9 cellular contexts compared by ENCODE assay signal in genomic region chr14:104973215-104974145, GRCh38. TPM values are rescaled to one million over a fixed set of nuclear protein-coding genes. Genes with fewer than 3 reads are reported as not detected.
DNase-seq lines count a peak whose midpoint lies in the region; ATAC-seq, FAIRE-seq and TF ChIP-seq lines count a peak whose summit lies in the region.
"Had no signal": no experiment of that assay in that cellular context is flagged by ENCODE, and none has a peak within 500 bp of the region (broad histone marks: within the 10 kb centered on the region; RNA-seq: fewer than 3 reads in every experiment).

No MANE protein-coding gene starts in this region.

- H3K79me2 ChIP-seq in keratinocyte (ENCODE audit: control insufficient read depth, insufficient read depth, low read length) = peaks cover 38% of the 10 kb centered on the region

- H3K9me1 ChIP-seq in keratinocyte (ENCODE audit: control insufficient read depth, extremely low read depth, insufficient read depth, low read length) = no peaks in the 10 kb centered on the region

- peak overlapping the region; percentile 100 for H3K9ac ChIP-seq in keratinocyte (ENCODE audit: control insufficient read depth, extremely low read depth, insufficient read depth, low read length)
- H3K9ac ChIP-seq in subcutaneous abdominal adipose tissue (ENCODE audit: low read length in 5 of 5) = peak overlapping the region in 1 of 5 donors; percentile 2

- H3K9me3 ChIP-seq in keratinocyte (ENCODE audit: control insufficient read depth, low read depth, low read length) (no peaks in the 10 kb centered on the region), subcutaneous abdominal adipose tissue (ENCODE audit: control insufficient read depth in 5 of 5, low read length in 5 of 5) (no peaks in the 10 kb centered on the region)
- no peaks in the 10 kb centered on the region for H3K9me3 ChIP-seq in effector memory CD4-positive, alpha-beta T cell (ENCODE audit: control insufficient read depth, low read length)

- DNase-seq in HS-27A (ENCODE audit: low read depth) (peak; percentile 92), astrocyte of the spinal cord (ENCODE audit: low read depth, low spot score) (peak; percentile 98), keratinocyte (ENCODE audit: low read depth, low spot score) (peak; percentile 96)
- no peak for DNase-seq in stimulated activated CD4-positive, alpha-beta T cell treated with anti-CD3 and anti-CD28 coated beads, Interleukin-4, amount 100 ng/mL, for 1 hour
- no peak for DNase-seq in effector memory CD4-positive, alpha-beta T cell
- no peak for DNase-seq in stimulated activated CD4-positive, alpha-beta T cell treated with anti-CD3 and anti-CD28 coated beads, Interleukin-15, amount 100 ng/mL, for 24 hours

- peak overlapping the region; percentile 33 for H2AFZ ChIP-seq in keratinocyte (ENCODE audit: control insufficient read depth, low read length)

- no peaks in the 10 kb centered on the region for H3K27me3 ChIP-seq in keratinocyte (ENCODE audit: control insufficient read depth, extremely low read depth, insufficient read depth, low read length)
- peaks cover 25 to 53% (median 43%) of the 10 kb centered on the region in 5 donors for H3K27me3 ChIP-seq in subcutaneous abdominal adipose tissue (ENCODE audit: control insufficient read depth in 5 of 5, insufficient read depth in 4 of 5, low read length in 5 of 5)
- H3K27me3 ChIP-seq in effector memory CD4-positive, alpha-beta T cell (replicated peaks; ENCODE audit: control insufficient read depth, insufficient read depth, low read length, poor library complexity, severe bottlenecking) = peaks cover 19% of the 10 kb centered on the region

- no peak for ATAC-seq in HG03378 (IDR thresholded peaks at IDR 0.05; ENCODE audit: unreplicated experiment)

- H3K27ac ChIP-seq in keratinocyte (ENCODE audit: control insufficient read depth, insufficient read depth, low read length) (peak overlapping the region; percentile 98), subcutaneous abdominal adipose tissue (ENCODE audit: low read depth, low read length) (peak overlapping the region; percentile 75)
- no peak overlapping the region for H3K27ac ChIP-seq in effector memory CD4-positive, alpha-beta T cell (ENCODE audit: insufficient read depth, low read length, poor library complexity, severe bottlenecking)

- no peak overlapping the region for H3K4me3 ChIP-seq in astrocyte of the spinal cord (ENCODE audit: low read depth, low read length)
- peak overlapping the region in 2 of 3 experiments; percentile 49 to 62 for H3K4me3 ChIP-seq in keratinocyte (ENCODE audit: control insufficient read depth in 2 of 3, extremely low read depth in 1 of 3, insufficient read depth in 2 of 3, low read depth in 1 of 3, low read length in 3 of 3)
- H3K4me3 ChIP-seq in subcutaneous abdominal adipose tissue (ENCODE audit: low read depth in 1 of 5, low read length in 5 of 5) = no peak overlapping the region
- no peak overlapping the region for H3K4me3 ChIP-seq in effector memory CD4-positive, alpha-beta T cell (ENCODE audit: insufficient read depth, low read depth, low read length, poor library complexity, severe bottlenecking)

- H3K4me2 ChIP-seq in keratinocyte (ENCODE audit: control insufficient read depth, extremely low read depth, insufficient read depth, low read depth, low read length) = peak overlapping the region; percentile 91

- no peak for TF ChIP-seq CTCF in astrocyte of the spinal cord (IDR thresholded peaks at IDR 0.05; ENCODE audit: low read depth, low read length)
- no peak for TF ChIP-seq CTCF in keratinocyte (optimal IDR thresholded peaks at IDR 0.05 in 1 of 3, IDR thresholded peaks at IDR 0.05 in 1 of 3, conservative IDR thresholded peaks at IDR 0.05 in 1 of 3; ENCODE audit: extremely low read depth in 1 of 3, insufficient read depth in 2 of 3, low read length in 3 of 3)

- FAIRE-seq in keratinocyte (lab: Jason Lieb, UNC) = peak; percentile 95
- FAIRE-seq: endometrium had no signal

- peaks cover 65% of the 10 kb centered on the region for H3K4me1 ChIP-seq in keratinocyte (ENCODE audit: control insufficient read depth, extremely low read depth, insufficient read depth, low read length)
- peaks cover 9 to 67% (median 59%) of the 10 kb centered on the region in 5 donors for H3K4me1 ChIP-seq in subcutaneous abdominal adipose tissue (ENCODE audit: control insufficient read depth in 5 of 5, insufficient read depth in 5 of 5, low read length in 5 of 5)
- H3K4me1 ChIP-seq in effector memory CD4-positive, alpha-beta T cell (ENCODE audit: control insufficient read depth, insufficient read depth, low read length, poor library complexity, severe bottlenecking) = peaks cover 7% of the 10 kb centered on the region

- dilution Hi-C loops in keratinocyte (cut with MboI; ENCODE audit: extremely low pct_ligation_motif_present, low sequenced_read_pairs) = no loop called here

- H4K20me1 ChIP-seq in keratinocyte (ENCODE audit: control insufficient read depth, extremely low read depth, insufficient read depth, low read length) = peaks cover 3% of the 10 kb centered on the region

- no peaks in the 10 kb centered on the region for H3K36me3 ChIP-seq in keratinocyte (ENCODE audit: control insufficient read depth in 2 of 2, extremely low read depth in 1 of 2, insufficient read depth in 2 of 2, low read length in 2 of 2)
- H3K36me3 ChIP-seq in subcutaneous abdominal adipose tissue (ENCODE audit: control insufficient read depth in 5 of 5, insufficient read depth in 5 of 5, low read length in 5 of 5) = no peaks in the 10 kb centered on the region
- no peaks in the 10 kb centered on the region for H3K36me3 ChIP-seq in effector memory CD4-positive, alpha-beta T cell (ENCODE audit: control insufficient read depth, insufficient read depth, low read length)

- in situ Hi-C loops in astrocyte of the spinal cord (cut with HindIII; ENCODE audit: low sequenced_read_pairs) = no loop called here

RNA-seq across cellular contexts. Expression of gene AHNAK2, which starts 4.7 kb away (rescaled TPM):
- polyA plus RNA-seq in keratinocyte = 142 to 198 TPM (median 164 TPM) in 3 replicates
- polyA plus RNA-seq in keratinocyte (2011; ENCODE audit: low read depth) = 725 TPM
- 78.9 and 92.5 TPM in 2 replicates for polyA plus RNA-seq in keratinocyte (2011; cell fraction: cytosol; rRNA removed)
- polyA plus RNA-seq in keratinocyte (2011; cell fraction: nucleus; rRNA removed) = 988 and 1,021 TPM in 2 replicates
- polyA plus RNA-seq in keratinocyte (2012; ENCODE audit: low replicate concordance) = 289 and 443 TPM in 2 replicates
- 622 to 721 TPM (median 625 TPM) in 3 replicates for polyA minus RNA-seq in keratinocyte
- polyA minus RNA-seq in keratinocyte (2011; cell fraction: cytosol; rRNA and poly(A)+ RNA removed) = 342 TPM
- polyA minus RNA-seq in keratinocyte (2011; cell fraction: nucleus; rRNA and poly(A)+ RNA removed) = 1,549 and 2,078 TPM in 2 replicates

RNA-seq across cellular contexts. Expression of gene CLBA1, which starts 12.1 kb away (rescaled TPM):
- 8.6 to 11.7 TPM (median 9.1 TPM) in 3 replicates for polyA plus RNA-seq in keratinocyte
- 3.3 TPM for polyA plus RNA-seq in keratinocyte (2011; ENCODE audit: low read depth)
- 8.1 and 9.8 TPM in 2 replicates for polyA plus RNA-seq in keratinocyte (2011; cell fraction: cytosol; rRNA removed)
- polyA plus RNA-seq in keratinocyte (2011; cell fraction: nucleus; rRNA removed) = 22.6 and 24.3 TPM in 2 replicates
- polyA plus RNA-seq in keratinocyte (2012; ENCODE audit: low replicate concordance) = 10.3 and 10.9 TPM in 2 replicates
- 5.1 to 5.2 TPM (median 5.1 TPM) in 3 replicates for polyA minus RNA-seq in keratinocyte
- 6.5 TPM for polyA minus RNA-seq in keratinocyte (2011; cell fraction: cytosol; rRNA and poly(A)+ RNA removed)
- polyA minus RNA-seq in keratinocyte (2011; cell fraction: nucleus; rRNA and poly(A)+ RNA removed) = 7.3 and 15.5 TPM in 2 replicates

RNA-seq across cellular contexts. Expression of gene CDCA4, which starts 47.4 kb away (rescaled TPM):
- polyA plus RNA-seq in keratinocyte = 29.8 to 48.7 TPM (median 35.7 TPM) in 3 replicates
- 5.3 TPM for polyA plus RNA-seq in keratinocyte (2011; ENCODE audit: low read depth)
- polyA plus RNA-seq in keratinocyte (2011; cell fraction: cytosol; rRNA removed) = 22.7 and 31.2 TPM in 2 replicates
- 30.3 and 36.4 TPM in 2 replicates for polyA plus RNA-seq in keratinocyte (2011; cell fraction: nucleus; rRNA removed)
- polyA plus RNA-seq in keratinocyte (2012; ENCODE audit: low replicate concordance) = 15.0 and 47.2 TPM in 2 replicates
- 21.6 to 29.0 TPM (median 28.1 TPM) in 3 replicates for polyA minus RNA-seq in keratinocyte
- 44.7 TPM for polyA minus RNA-seq in keratinocyte (2011; cell fraction: cytosol; rRNA and poly(A)+ RNA removed)
- polyA minus RNA-seq in keratinocyte (2011; cell fraction: nucleus; rRNA and poly(A)+ RNA removed) = 20.9 and 27.0 TPM in 2 replicates

RNA-seq across cellular contexts. Expression of gene PLD4, which starts 48.8 kb away (rescaled TPM):
- polyA plus RNA-seq in keratinocyte = 0.01 TPM in 1 of 3 replicates, not detected in the others
- polyA plus RNA-seq in keratinocyte (2011; ENCODE audit: low read depth) = not detected
- not detected in 2 replicates for polyA plus RNA-seq in keratinocyte (2011; cell fraction: cytosol; rRNA removed)
- not detected in 2 replicates for polyA plus RNA-seq in keratinocyte (2011; cell fraction: nucleus; rRNA removed)
- 0.87 TPM in 1 of 2 replicates, not detected in the other for polyA plus RNA-seq in keratinocyte (2012; ENCODE audit: low replicate concordance)
- polyA minus RNA-seq in keratinocyte = 0.07 TPM in 1 of 3 replicates, not detected in the others
- not detected for polyA minus RNA-seq in keratinocyte (2011; cell fraction: cytosol; rRNA and poly(A)+ RNA removed)
- polyA minus RNA-seq in keratinocyte (2011; cell fraction: nucleus; rRNA and poly(A)+ RNA removed) = not detected in 2 replicates

Comparison
In these comparisons a context has a peak if more than half of its experiments do, and no peak if none do; other contexts are left out.
1. DNase-seq: peak in HS-27A (single experiment), astrocyte of the spinal cord (single experiment) and keratinocyte (single experiment); none in stimulated activated CD4-positive, alpha-beta T cell treated with anti-CD3 and anti-CD28 coated beads, Interleukin-4, amount 100 ng/mL, for 1 hour (single experiment), effector memory CD4-positive, alpha-beta T cell (0 of 3) and stimulated activated CD4-positive, alpha-beta T cell treated with anti-CD3 and anti-CD28 coated beads, Interleukin-15, amount 100 ng/mL, for 24 hours (single experiment).
2. H3K4me3 ChIP-seq: peak in keratinocyte (2 of 3); none in astrocyte of the spinal cord (single experiment), subcutaneous abdominal adipose tissue (0 of 5) and effector memory CD4-positive, alpha-beta T cell (single experiment).